In the genomic region with DNA sequence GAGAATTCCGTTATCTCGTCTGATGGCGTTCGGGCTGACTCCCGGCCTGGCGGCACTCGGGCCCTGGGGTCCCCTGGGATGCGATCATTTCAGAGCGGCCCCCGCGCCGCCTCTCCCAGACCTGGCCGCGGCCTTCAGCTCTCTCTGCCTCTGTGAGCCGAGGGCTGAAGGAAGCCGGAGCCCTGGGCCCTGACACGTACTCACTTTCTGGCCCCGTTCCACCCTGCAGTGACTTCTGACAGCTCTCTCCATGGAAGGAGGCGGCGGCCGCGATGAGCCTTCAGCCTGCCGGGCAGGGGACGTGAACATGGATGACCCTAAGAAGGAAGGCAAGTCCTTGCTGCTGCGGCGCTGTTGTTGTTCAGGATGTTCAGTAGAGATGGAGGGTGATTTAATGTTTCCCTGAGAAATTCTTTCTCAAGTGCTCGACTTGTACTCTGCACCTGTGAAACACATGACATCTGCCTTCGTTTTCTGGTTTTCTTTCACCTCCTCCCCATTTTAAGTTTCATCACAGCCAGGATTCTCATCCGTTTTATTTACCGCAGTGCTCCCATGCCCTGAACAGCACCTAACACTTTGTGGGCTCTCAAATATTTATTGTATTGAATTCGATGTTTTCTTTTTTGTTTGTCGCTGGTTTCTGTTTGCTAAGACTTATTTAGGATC, we compare ENCODE assay signal across 8 cellular contexts. TPM values are rescaled to one million over a fixed set of nuclear protein-coding genes. Genes with fewer than 3 reads are reported as not detected.
DNase-seq lines count a peak whose midpoint lies in the region; ATAC-seq lines count a peak whose summit lies in the region.

No MANE protein-coding gene starts in this region.

- H3K27me3 Mint-ChIP-seq in activated T-cell treated with anti-CD3 and anti-CD28 coated beads, Interleukin-2, amount 50 U/mL, for 24 hours: peaks cover 9% of the 10 kb centered on the region
- peaks cover 4 to 9% (median 5%) of the 10 kb centered on the region in 3 donors for H3K27me3 Mint-ChIP-seq in naive B cell

- H3K4me1 ChIP-seq in SJCRH30: peaks cover 6% of the 10 kb centered on the region; the same call in 1 of the 2 replicates
- H3K4me1 ChIP-seq in endocrine pancreas (ENCODE audit: control insufficient read depth, insufficient read depth, low read length): no peaks in the 10 kb centered on the region

- H3K9me3 Mint-ChIP-seq in activated T-cell treated with anti-CD3 and anti-CD28 coated beads, Interleukin-2, amount 50 U/mL, for 24 hours: peaks cover 2% of the 10 kb centered on the region
- H3K9me3 Mint-ChIP-seq in naive B cell: peaks cover 0 to 5% (median 2%) of the 10 kb centered on the region in 7 donors

- peaks cover 53% of the 10 kb centered on the region for H3K36me3 Mint-ChIP-seq in activated T-cell treated with anti-CD3 and anti-CD28 coated beads, Interleukin-2, amount 50 U/mL, for 24 hours (ENCODE audit: low read depth)
- H3K36me3 Mint-ChIP-seq in naive B cell: peaks cover 0 to 5% of the 10 kb centered on the region in 2 donors

- H3K27me3 ChIP-seq in SJCRH30 (no peaks in the 10 kb centered on the region), endocrine pancreas (ENCODE audit: control insufficient read depth, insufficient read depth, low read length) (no peaks in the 10 kb centered on the region)

- no peak for DNase-seq in activated T-cell treated with anti-CD3 and anti-CD28 coated beads, Interleukin-2, amount 50 U/mL, for 24 hours
- no peak for DNase-seq in activated T-cell treated with anti-CD3 and anti-CD28 coated beads, Interleukin-2, amount 50 U/mL, for 1 hour
- peak; percentile 63 to 68 for DNase-seq in SJCRH30
- DNase-seq in naive B cell: no peak
- DNase-seq in GM19238 (ENCODE audit: insufficient read length, low spot score): no peak

- H3K36me3 ChIP-seq in SJCRH30 (peaks cover 35% of the 10 kb centered on the region), endocrine pancreas (ENCODE audit: control insufficient read depth, insufficient read depth, low read length) (peaks cover 1% of the 10 kb centered on the region)

- H3K4me1 Mint-ChIP-seq in activated T-cell treated with anti-CD3 and anti-CD28 coated beads, Interleukin-2, amount 50 U/mL, for 24 hours (ENCODE audit: low read depth): peaks cover 27% of the 10 kb centered on the region
- H3K4me1 Mint-ChIP-seq in naive B cell: peaks cover 36 to 46% (median 44%) of the 10 kb centered on the region in 3 donors

- no peaks in the 10 kb centered on the region for H3K9me3 ChIP-seq in SJCRH30 (replicated peaks)
- no peaks in the 10 kb centered on the region for H3K9me3 ChIP-seq in endocrine pancreas (ENCODE audit: control insufficient read depth, low read length)

- H3K27ac Mint-ChIP-seq in activated T-cell treated with anti-CD3 and anti-CD28 coated beads, Interleukin-2, amount 50 U/mL, for 24 hours: peak overlapping the region; percentile 71
- H3K27ac Mint-ChIP-seq in naive B cell: peak overlapping the region in 3 of 6 donors; percentile 62 to 96 (median 96)

- peak overlapping the region; percentile 94 for H3K4me3 ChIP-seq in SJCRH30
- peak overlapping the region; percentile 30 for H3K4me3 ChIP-seq in endocrine pancreas (ENCODE audit: control insufficient read depth, insufficient read depth, low read length)

- H3K27ac ChIP-seq in SJCRH30: peak overlapping the region; percentile 86

- peak overlapping the region; percentile 91 for H3K4me3 Mint-ChIP-seq in activated T-cell treated with anti-CD3 and anti-CD28 coated beads, Interleukin-2, amount 50 U/mL, for 24 hours
- H3K4me3 Mint-ChIP-seq in naive B cell: peak overlapping the region; percentile 62 to 94 (median 83)

- no peak overlapping the region for H3K9ac ChIP-seq in endocrine pancreas (ENCODE audit: control insufficient read depth, insufficient read depth, low read length)

- ATAC-seq in HG03039 (IDR thresholded peaks at IDR 0.05; ENCODE audit: unreplicated experiment) (peak; percentile 4), naive B cell (ENCODE audit: low read depth in 2 of 2) (no peak), GM21786 (IDR thresholded peaks at IDR 0.05; ENCODE audit: unreplicated experiment) (no peak)

RNA-seq across cellular contexts. Expression of gene GTSE1, which starts 0.6 kb away (rescaled TPM):
- total RNA-seq in SJCRH30 (2014; rRNA removed; shearing (Covaris generic)): 48.1 and 57.8 TPM in 2 replicates
- polyA plus RNA-seq in naive B cell (ENCODE audit: low read depth in 6 of 6): under 1 TPM in 2 of 6 donors, not detected in 4; 0.10 to 0.11 TPM

RNA-seq across cellular contexts. Expression of gene TTC38, which starts 29.5 kb away (rescaled TPM):
- 13.2 and 18.0 TPM in 2 replicates for total RNA-seq in SJCRH30 (2014; rRNA removed; shearing (Covaris generic))
- 1 to 10 TPM in 5 of 6 donors, not detected in 1; 1.8 to 6.0 (median 2.7) TPM for polyA plus RNA-seq in naive B cell (ENCODE audit: low read depth in 6 of 6)

RNA-seq across cellular contexts. Expression of gene PKDREJ, which starts 34.1 kb away (rescaled TPM):
- 0.02 TPM in 1 of 2 replicates, not detected in the other for total RNA-seq in SJCRH30 (2014; rRNA removed; shearing (Covaris generic))
- under 1 TPM in 4 of 6 donors, not detected in 2; 0.03 to 0.15 (median 0.06) TPM for polyA plus RNA-seq in naive B cell (ENCODE audit: low read depth in 6 of 6)

RNA-seq across cellular contexts. Expression of gene TRMU, which starts 38.2 kb away (rescaled TPM):
- total RNA-seq in SJCRH30 (2014; rRNA removed; shearing (Covaris generic)): 79.9 and 94.8 TPM in 2 replicates
- polyA plus RNA-seq in naive B cell (ENCODE audit: low read depth in 6 of 6): 10 to 100 TPM; 11.1 to 24.6 (median 17.4) TPM

RNA-seq across cellular contexts. Expression of gene CDPF1, which starts 47.2 kb away (rescaled TPM):
- 9.0 and 12.1 TPM in 2 replicates for total RNA-seq in SJCRH30 (2014; rRNA removed; shearing (Covaris generic))
- polyA plus RNA-seq in naive B cell (ENCODE audit: low read depth in 6 of 6): 10 to 100 TPM; 13.2 to 28.7 (median 21.6) TPM

Comparison
In these comparisons a context has a peak if more than half of its experiments do, and no peak if none do; other contexts are left out.
1. DNase-seq: peak in SJCRH30 (2 of 2); none in activated T-cell treated with anti-CD3 and anti-CD28 coated beads, Interleukin-2, amount 50 U/mL, for 24 hours (single experiment), activated T-cell treated with anti-CD3 and anti-CD28 coated beads, Interleukin-2, amount 50 U/mL, for 1 hour (single experiment), naive B cell (single experiment) and GM19238 (single experiment).